ENCODE assay signal across 1 cellular context in the genomic region with DNA sequence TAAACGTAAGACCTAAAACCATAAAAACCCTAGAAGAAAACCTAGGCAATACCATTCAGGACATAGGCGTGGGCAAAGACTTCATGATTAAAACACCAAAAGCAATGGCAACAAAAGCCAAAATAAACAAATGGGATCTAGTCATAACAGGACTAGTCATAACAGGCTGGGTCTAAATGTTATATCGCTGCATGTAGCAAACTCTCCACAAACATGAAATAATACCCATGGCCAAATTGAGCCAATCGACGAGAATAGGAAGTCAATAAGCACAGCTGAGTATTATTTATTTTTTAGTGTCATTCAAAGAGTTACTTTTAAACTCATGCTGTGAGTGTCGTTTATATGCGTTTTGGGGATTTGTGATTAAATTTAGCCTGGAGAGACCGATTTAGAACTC.
TF ChIP-seq lines count a peak whose summit lies in the region.

No MANE protein-coding gene starts in this region.

TF ChIP-seq in IMR-90, 13 proteins besides CTCF, POLR2A, EP300 and RAD21:
- TF ChIP-seq MAFK (IDR thresholded peaks at IDR 0.05; ENCODE audit: low read depth, low read length): no peak
- TF ChIP-seq RCOR1 (IDR thresholded peaks at IDR 0.05; ENCODE audit: insufficient replicate concordance, low read length): no peak
- TF ChIP-seq MAZ (IDR thresholded peaks at IDR 0.05; ENCODE audit: borderline replicate concordance, low read depth, low read length): no peak
- TF ChIP-seq, protein P1, sequence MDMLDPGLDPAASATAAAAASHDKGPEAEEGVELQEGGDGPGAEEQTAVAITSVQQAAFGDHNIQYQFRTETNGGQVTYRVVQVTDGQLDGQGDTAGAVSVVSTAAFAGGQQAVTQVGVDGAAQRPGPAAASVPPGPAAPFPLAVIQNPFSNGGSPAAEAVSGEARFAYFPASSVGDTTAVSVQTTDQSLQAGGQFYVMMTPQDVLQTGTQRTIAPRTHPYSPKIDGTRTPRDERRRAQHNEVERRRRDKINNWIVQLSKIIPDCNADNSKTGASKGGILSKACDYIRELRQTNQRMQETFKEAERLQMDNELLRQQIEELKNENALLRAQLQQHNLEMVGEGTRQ (IDR thresholded peaks at IDR 0.05; ENCODE audit: low read depth, low read length): no peak
- TF ChIP-seq BHLHE40 (IDR thresholded peaks at IDR 0.05; ENCODE audit: low read depth, low read length): no peak
- TF ChIP-seq SMC3 (IDR thresholded peaks at IDR 0.05; ENCODE audit: low read depth, low read length): no peak
- no peak for TF ChIP-seq NFE2L2 (IDR thresholded peaks at IDR 0.05; ENCODE audit: low read depth, low read length)
- TF ChIP-seq, protein P2, sequence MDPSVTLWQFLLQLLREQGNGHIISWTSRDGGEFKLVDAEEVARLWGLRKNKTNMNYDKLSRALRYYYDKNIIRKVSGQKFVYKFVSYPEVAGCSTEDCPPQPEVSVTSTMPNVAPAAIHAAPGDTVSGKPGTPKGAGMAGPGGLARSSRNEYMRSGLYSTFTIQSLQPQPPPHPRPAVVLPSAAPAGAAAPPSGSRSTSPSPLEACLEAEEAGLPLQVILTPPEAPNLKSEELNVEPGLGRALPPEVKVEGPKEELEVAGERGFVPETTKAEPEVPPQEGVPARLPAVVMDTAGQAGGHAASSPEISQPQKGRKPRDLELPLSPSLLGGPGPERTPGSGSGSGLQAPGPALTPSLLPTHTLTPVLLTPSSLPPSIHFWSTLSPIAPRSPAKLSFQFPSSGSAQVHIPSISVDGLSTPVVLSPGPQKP (IDR thresholded peaks at IDR 0.05; ENCODE audit: borderline replicate concordance, low read depth, low read length): no peak
- TF ChIP-seq RFX5 (IDR thresholded peaks at IDR 0.05; ENCODE audit: low read depth, low read length): no peak
- TF ChIP-seq FOS (IDR thresholded peaks at IDR 0.05; ENCODE audit: low read depth, low read length): no peak
- TF ChIP-seq CEBPB (IDR thresholded peaks at IDR 0.05; ENCODE audit: low read depth, low read length): no peak
- no peak for TF ChIP-seq MXI1 (IDR thresholded peaks at IDR 0.05; ENCODE audit: borderline replicate concordance, low read depth, low read length)
- TF ChIP-seq CHD1 (IDR thresholded peaks at IDR 0.05; ENCODE audit: low read depth, low read length): no peak
